In genomic region chr15:90994417-90995311, GRCh38 we compare ENCODE assay signal across 9 cellular contexts. TPM values are rescaled to one million over a fixed set of nuclear protein-coding genes. Genes with fewer than 3 reads are reported as not detected.
DNase-seq lines count a peak whose midpoint lies in the region; ATAC-seq, FAIRE-seq and TF ChIP-seq lines count a peak whose summit lies in the region.
"Had no signal": no experiment of that assay in that cellular context is flagged by ENCODE, and none has a peak within 500 bp of the region (broad histone marks: within the 10 kb centered on the region; RNA-seq: fewer than 3 reads in every experiment).

PRC1 (minus strand) TSS chr15:90994535; CDS start chr15:90994417, 118 bp downstream.

- no peaks in the 10 kb centered on the region for H3K9me3 ChIP-seq in kidney (ENCODE audit: control insufficient read depth in 1 of 2, low read length in 2 of 2)

- TF ChIP-seq CTCF in kidney (IDR thresholded peaks at IDR 0.05; ENCODE audit: borderline replicate concordance, extremely low read depth, insufficient read depth) = no peak

- peak within 1 kb of the TSS; percentile 73 to 82 for H3K4me3 ChIP-seq in kidney (ENCODE audit: low read length in 2 of 2)

- intact Hi-C loops in kidney (cut with DNase I) = no loop called here

- peak; percentile 97 for ATAC-seq in HG03432 (IDR thresholded peaks at IDR 0.05; ENCODE audit: unreplicated experiment)

- peak; percentile 85 for FAIRE-seq in kidney (lab: Jason Lieb, UNC)
- FAIRE-seq: islet of Langerhans had no signal

- peak within 1 kb of the TSS; percentile 68 to 87 for H3K27ac ChIP-seq in kidney (ENCODE audit: low read depth in 2 of 2, low read length in 2 of 2)

- DNase-seq in AG20443 (ENCODE audit: low spot score) = peak; percentile 100
- DNase-seq in NCI-H510A (lab: John Stamatoyannopoulos, UW) = peak; percentile 92
- DNase-seq in activated CD4-positive, alpha-beta T cell treated with anti-CD3 and anti-CD28 coated beads for 1 hour = peak; percentile 95
- DNase-seq in cerebellum (ENCODE audit: low spot score) = peak; percentile 100
- DNase-seq in kidney = peak; percentile 99
- DNase-seq in stimulated activated CD4-positive, alpha-beta T cell treated with anti-CD3 and anti-CD28 coated beads, Interleukin-15, amount 100 ng/mL, for 24 hours = peak; percentile 99

- no peaks in the 10 kb centered on the region for H3K4me1 ChIP-seq in kidney (ENCODE audit: control insufficient read depth in 1 of 2, insufficient read depth in 1 of 2, low read depth in 1 of 2, low read length in 2 of 2)

- peak within 1 kb of the TSS; percentile 78 to 84 for H3K9ac ChIP-seq in kidney (ENCODE audit: low read length in 2 of 2)

- TF ChIP-seq POLR2A in GM19099 (IDR thresholded peaks at IDR 0.05; ENCODE audit: extremely low read depth, insufficient read length, low read depth) = peak; percentile 83

- peaks cover 3 to 6% of the 10 kb centered on the region in 2 donors for H3K36me3 ChIP-seq in kidney (ENCODE audit: control insufficient read depth in 1 of 2, insufficient read depth in 2 of 2, low read length in 2 of 2)

RNA-seq across cellular contexts. Expression of gene PRC1, which starts in this region (rescaled TPM):
- total RNA-seq in cerebellum = 43.1 TPM
- 6.6 TPM for total RNA-seq in kidney
- 3.4 TPM for polyA plus RNA-seq in kidney (ENCODE audit: insufficient read depth, low read depth, low replicate concordance)

Comparison
In these comparisons a context has a peak if more than half of its experiments do, and no peak if none do; other contexts are left out.
1. Peak in every context shown above with its lines: DNase-seq, ATAC-seq, H3K4me3 ChIP-seq and H3K27ac ChIP-seq.